Comparison of ENCODE assay signal across 1 cellular context in the genomic region with DNA sequence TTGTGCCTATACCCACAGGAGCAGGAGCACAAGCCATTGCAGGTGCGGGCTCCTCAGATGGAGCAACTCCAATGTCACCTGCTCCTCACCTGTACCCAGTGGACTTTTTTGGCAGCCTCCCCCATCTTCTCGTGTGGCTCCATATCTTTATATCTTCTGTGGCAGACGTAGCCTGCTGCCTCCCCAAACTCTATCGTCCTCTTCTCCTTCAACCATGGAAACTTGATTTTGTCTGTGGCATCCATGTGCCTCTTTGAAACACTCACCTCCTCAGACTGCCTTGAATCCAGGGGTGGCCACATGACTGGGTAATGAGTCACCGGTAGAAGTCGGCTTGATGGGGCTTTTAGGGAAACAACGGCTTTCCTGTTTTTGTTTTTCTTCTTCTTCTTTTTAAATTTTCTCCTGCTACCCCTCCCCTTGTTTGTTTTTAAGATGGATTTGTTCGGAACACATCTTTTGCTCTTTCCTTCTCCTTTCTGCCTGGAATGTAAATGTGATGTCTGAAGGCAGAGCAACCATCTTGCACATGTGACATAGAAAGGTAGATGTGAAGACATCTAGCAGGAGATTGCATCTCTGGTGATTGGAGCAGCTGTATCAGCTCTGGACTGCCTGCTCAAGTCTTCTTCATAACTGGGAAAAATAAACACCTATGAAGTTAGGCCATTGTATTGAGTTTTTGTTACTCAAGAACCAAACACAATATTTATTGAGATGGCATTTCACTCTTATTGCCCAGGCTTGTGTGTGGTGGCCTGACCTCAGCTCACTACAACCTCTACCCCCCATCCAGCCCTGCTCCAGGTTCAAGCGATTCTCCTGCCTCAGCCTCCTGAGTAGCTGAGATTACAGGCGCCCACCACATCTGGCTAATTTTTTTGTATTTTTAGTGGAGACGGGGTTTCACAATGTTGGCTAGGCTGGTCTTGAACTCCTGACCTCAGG.
TF ChIP-seq lines count a peak whose summit lies in the region.

No MANE protein-coding gene starts in this region.

TF ChIP-seq in HepG2, 621 proteins besides CTCF, POLR2A, EP300 and RAD21 (continued from another document):
- TF ChIP-seq KLF16 (CRISPR knock-in tag; IDR thresholded peaks at IDR 0.05) (no peak), KIAA2018 (CRISPR knock-in tag; IDR thresholded peaks at IDR 0.05; ENCODE audit: borderline replicate concordance) (no peak), ZNF160 (CRISPR knock-in tag; IDR thresholded peaks at IDR 0.05) (no peak), DZIP1 (CRISPR knock-in tag; IDR thresholded peaks at IDR 0.05) (no peak), SKIL (CRISPR knock-in tag; IDR thresholded peaks at IDR 0.05; ENCODE audit: borderline replicate concordance) (no peak), KLF6 (CRISPR knock-in tag; IDR thresholded peaks at IDR 0.05) (no peak), ZNF44 (CRISPR knock-in tag; IDR thresholded peaks at IDR 0.05) (no peak), NRL (CRISPR knock-in tag; IDR thresholded peaks at IDR 0.05; ENCODE audit: borderline replicate concordance) (no peak), ZNF652 (CRISPR knock-in tag; IDR thresholded peaks at IDR 0.05; ENCODE audit: borderline replicate concordance, low read depth) (no peak), SMC3 (IDR thresholded peaks at IDR 0.05; ENCODE audit: low read length) (no peak), ZNF460 (CRISPR knock-in tag; IDR thresholded peaks at IDR 0.05; ENCODE audit: borderline replicate concordance) (no peak), ZSCAN25 (CRISPR knock-in tag; IDR thresholded peaks at IDR 0.05) (no peak), MIER2 (CRISPR knock-in tag; IDR thresholded peaks at IDR 0.05) (no peak), ZNF496 (CRISPR knock-in tag; IDR thresholded peaks at IDR 0.05; ENCODE audit: insufficient replicate concordance) (no peak), GATAD2A (CRISPR knock-in tag; IDR thresholded peaks at IDR 0.05) (0 out of 2 replicates have a peak, but pooled peaks have one; percentile 29), TFDP2 (CRISPR knock-in tag; IDR thresholded peaks at IDR 0.05) (no peak), SRSF9 (IDR thresholded peaks at IDR 0.05; ENCODE audit: borderline replicate concordance, insufficient read depth, low read depth, low read length, poor library complexity, severe bottlenecking) (no peak), SAP130 (CRISPR knock-in tag; IDR thresholded peaks at IDR 0.05; ENCODE audit: low read depth) (peak; percentile 23; the same call in 1 of the 2 replicates), SSRP1 (CRISPR knock-in tag; IDR thresholded peaks at IDR 0.05) (no peak), ZMAT3 (CRISPR knock-in tag; conservative IDR thresholded peaks at IDR 0.05) (no peak), ZNF280B (CRISPR knock-in tag; IDR thresholded peaks at IDR 0.05; ENCODE audit: borderline replicate concordance) (no peak), SALL2 (CRISPR knock-in tag; IDR thresholded peaks at IDR 0.05) (no peak), ZNF230 (CRISPR knock-in tag; IDR thresholded peaks at IDR 0.05) (no peak), ZFP36L2 (CRISPR knock-in tag; IDR thresholded peaks at IDR 0.05) (no peak), ZNF670 (CRISPR knock-in tag; IDR thresholded peaks at IDR 0.05; ENCODE audit: borderline replicate concordance) (no peak), ZNF10 (CRISPR knock-in tag; IDR thresholded peaks at IDR 0.05; ENCODE audit: borderline replicate concordance, low read depth) (no peak), RFX3 (CRISPR knock-in tag; IDR thresholded peaks at IDR 0.05) (no peak), U2AF1 (optimal IDR thresholded peaks at IDR 0.05; ENCODE audit: low read depth, low read length) (peak; percentile 56), PAF1 (CRISPR knock-in tag; IDR thresholded peaks at IDR 0.05) (no peak)
- TF ChIP-seq, protein P1, sequence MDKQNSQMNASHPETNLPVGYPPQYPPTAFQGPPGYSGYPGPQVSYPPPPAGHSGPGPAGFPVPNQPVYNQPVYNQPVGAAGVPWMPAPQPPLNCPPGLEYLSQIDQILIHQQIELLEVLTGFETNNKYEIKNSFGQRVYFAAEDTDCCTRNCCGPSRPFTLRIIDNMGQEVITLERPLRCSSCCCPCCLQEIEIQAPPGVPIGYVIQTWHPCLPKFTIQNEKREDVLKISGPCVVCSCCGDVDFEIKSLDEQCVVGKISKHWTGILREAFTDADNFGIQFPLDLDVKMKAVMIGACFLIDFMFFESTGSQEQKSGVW (CRISPR knock-in tag; IDR thresholded peaks at IDR 0.05; ENCODE audit: borderline replicate concordance) = no peak
- TF ChIP-seq, protein P2, sequence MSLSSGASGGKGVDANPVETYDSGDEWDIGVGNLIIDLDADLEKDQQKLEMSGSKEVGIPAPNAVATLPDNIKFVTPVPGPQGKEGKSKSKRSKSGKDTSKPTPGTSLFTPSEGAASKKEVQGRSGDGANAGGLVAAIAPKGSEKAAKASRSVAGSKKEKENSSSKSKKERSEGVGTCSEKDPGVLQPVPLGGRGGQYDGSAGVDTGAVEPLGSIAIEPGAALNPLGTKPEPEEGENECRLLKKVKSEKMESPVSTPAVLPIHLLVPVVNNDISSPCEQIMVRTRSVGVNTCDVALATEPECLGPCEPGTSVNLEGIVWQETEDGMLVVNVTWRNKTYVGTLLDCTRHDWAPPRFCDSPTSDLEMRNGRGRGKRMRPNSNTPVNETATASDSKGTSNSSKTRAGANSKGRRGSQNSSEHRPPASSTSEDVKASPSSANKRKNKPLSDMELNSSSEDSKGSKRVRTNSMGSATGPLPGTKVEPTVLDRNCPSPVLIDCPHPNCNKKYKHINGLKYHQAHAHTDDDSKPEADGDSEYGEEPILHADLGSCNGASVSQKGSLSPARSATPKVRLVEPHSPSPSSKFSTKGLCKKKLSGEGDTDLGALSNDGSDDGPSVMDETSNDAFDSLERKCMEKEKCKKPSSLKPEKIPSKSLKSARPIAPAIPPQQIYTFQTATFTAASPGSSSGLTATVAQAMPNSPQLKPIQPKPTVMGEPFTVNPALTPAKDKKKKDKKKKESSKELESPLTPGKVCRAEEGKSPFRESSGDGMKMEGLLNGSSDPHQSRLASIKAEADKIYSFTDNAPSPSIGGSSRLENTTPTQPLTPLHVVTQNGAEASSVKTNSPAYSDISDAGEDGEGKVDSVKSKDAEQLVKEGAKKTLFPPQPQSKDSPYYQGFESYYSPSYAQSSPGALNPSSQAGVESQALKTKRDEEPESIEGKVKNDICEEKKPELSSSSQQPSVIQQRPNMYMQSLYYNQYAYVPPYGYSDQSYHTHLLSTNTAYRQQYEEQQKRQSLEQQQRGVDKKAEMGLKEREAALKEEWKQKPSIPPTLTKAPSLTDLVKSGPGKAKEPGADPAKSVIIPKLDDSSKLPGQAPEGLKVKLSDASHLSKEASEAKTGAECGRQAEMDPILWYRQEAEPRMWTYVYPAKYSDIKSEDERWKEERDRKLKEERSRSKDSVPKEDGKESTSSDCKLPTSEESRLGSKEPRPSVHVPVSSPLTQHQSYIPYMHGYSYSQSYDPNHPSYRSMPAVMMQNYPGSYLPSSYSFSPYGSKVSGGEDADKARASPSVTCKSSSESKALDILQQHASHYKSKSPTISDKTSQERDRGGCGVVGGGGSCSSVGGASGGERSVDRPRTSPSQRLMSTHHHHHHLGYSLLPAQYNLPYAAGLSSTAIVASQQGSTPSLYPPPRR (CRISPR knock-in tag; IDR thresholded peaks at IDR 0.05; ENCODE audit: borderline replicate concordance) = no peak
